ENCODE assay signal across 9 cellular contexts in the genomic region with DNA sequence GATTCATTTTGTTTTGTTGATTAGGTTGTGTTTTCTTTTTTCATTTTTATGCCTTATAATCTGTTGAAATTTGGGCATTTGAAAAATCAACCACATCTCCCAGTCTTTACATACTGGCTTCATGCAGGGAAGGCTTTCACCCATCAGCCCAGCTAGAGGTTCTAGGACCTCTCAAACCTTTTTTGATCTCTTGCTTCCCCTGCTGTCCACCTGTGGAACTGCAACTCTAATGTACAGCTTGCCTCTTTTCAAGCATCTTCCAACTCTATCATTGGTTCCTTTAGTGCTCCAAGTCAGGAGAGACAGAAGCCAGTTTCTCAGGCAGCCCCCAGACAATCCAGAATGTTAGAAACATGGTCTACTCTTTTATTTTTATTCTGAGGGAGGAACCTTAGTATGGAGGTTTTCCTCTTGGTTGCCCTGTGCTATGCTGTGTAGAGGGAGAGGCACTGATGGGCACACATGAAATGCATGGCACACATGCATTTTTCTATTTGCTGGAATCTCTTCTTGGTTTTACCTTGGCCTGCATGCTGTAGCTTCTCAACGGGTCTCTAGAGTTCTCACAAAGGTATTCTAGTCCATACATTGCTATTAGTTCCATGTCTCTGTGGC.
DNase-seq lines count a peak whose midpoint lies in the region; ATAC-seq and TF ChIP-seq lines count a peak whose summit lies in the region.
"Had no signal": no experiment of that assay in that cellular context is flagged by ENCODE, and none has a peak within 500 bp of the region (broad histone marks: within the 10 kb centered on the region; RNA-seq: fewer than 3 reads in every experiment).

No MANE protein-coding gene starts in this region.

- no peak overlapping the region for H3K4me2 ChIP-seq in mammary epithelial cell (ENCODE audit: insufficient read depth, low read depth, low read length)

- CTCF ChIA-PET in mammary epithelial cell (lab: Charles Lee; ENCODE audit: low non-redundant PET) = interaction anchor here (0.6 to 1.0 kb wide), 2 partner anchors 642 to 655 kb away, joined by 3 read pairs; no protein-coding TSS in a partner anchor

- peaks cover 3% of the 10 kb centered on the region for H3K36me3 Mint-ChIP-seq in nephron (ENCODE audit: low read depth)

- whole genome bisulfite sequencing in mammary epithelial cell (ENCODE audit: low coverage, missing lambda C conversion rate) = 23% methylated on average over 1 of the region's 1 CpG

- no peak overlapping the region for H3K4me3 Mint-ChIP-seq in nephron
- H3K4me3 Mint-ChIP-seq: central memory CD8-positive, alpha-beta T cell had no signal

- H3K9me3 Mint-ChIP-seq in nephron = peaks cover 40% of the 10 kb centered on the region

- in situ Hi-C loops in mammary epithelial cell (cut with MboI; ENCODE audit: low sequenced_read_pairs in 2 of 2) = loop anchor here (5.0 to 10.0 kb wide), 2 partner anchors 640 to 647 kb away; no protein-coding TSS in a partner anchor

- no peaks in the 10 kb centered on the region for H3K9me3 ChIP-seq in mammary epithelial cell (replicated peaks; ENCODE audit: insufficient read depth, low read length)

- TF ChIP-seq CTCF in mammary epithelial cell (conservative IDR thresholded peaks at IDR 0.05 in 1 of 2, IDR thresholded peaks at IDR 0.05 in 1 of 2; ENCODE audit: extremely low read depth in 1 of 2, insufficient read depth in 1 of 2, low read depth in 1 of 2, low read length in 2 of 2) (peak; percentile 85 to 94), nephron (IDR thresholded peaks at IDR 0.05; ENCODE audit: unreplicated experiment in 3 of 3) (peak; percentile 30 to 35 (median 30))

- no TSS peak for BruUV-seq in mammary epithelial cell (replicated peaks; lab: Mats Ljungman, UMichigan)

- H3K4me1 ChIP-seq in mammary epithelial cell (ENCODE audit: insufficient read depth, low read length) = no peaks in the 10 kb centered on the region

- no peaks in the 10 kb centered on the region for H4K20me1 ChIP-seq in mammary epithelial cell (ENCODE audit: insufficient read depth, low read length)

- no peak overlapping the region for H3K27ac Mint-ChIP-seq in nephron

- H3K27me3 Mint-ChIP-seq in nephron (ENCODE audit: low read depth) = no peaks in the 10 kb centered on the region
- H3K27me3 Mint-ChIP-seq: central memory CD8-positive, alpha-beta T cell had no signal

- H3K9ac ChIP-seq in mammary epithelial cell (ENCODE audit: insufficient read depth, low read length) = no peak overlapping the region

- H3K4me1 Mint-ChIP-seq in nephron = no peaks in the 10 kb centered on the region
- H3K4me1 Mint-ChIP-seq: central memory CD8-positive, alpha-beta T cell had no signal

- intact Hi-C loops in mammary epithelial cell (cut with micrococcal nuclease) = loop anchor here (1.0 to 5.0 kb wide), 4 partner anchors 40 to 1450 kb away; no protein-coding TSS in a partner anchor

- DNase-seq in SIG-M5 treated with dmso at 0.1 percent for 504 hours (lab: John Stamatoyannopoulos, UW; ENCODE audit: unreplicated experiment) = peak; percentile 6
- DNase-seq in SIG-M5 (lab: John Stamatoyannopoulos, UW) = no peak
- peak; percentile 12 for DNase-seq in NCI-H2081 treated with DMSO at 0.1 percent for 48 hours (lab: John Stamatoyannopoulos, UW)
- peak; percentile 56 for DNase-seq in mammary epithelial cell
- no peak for DNase-seq in anterior cingulate cortex (lab: John Stamatoyannopoulos, UW)
- no peak for DNase-seq in 8988T

- peak; percentile 64 for ATAC-seq in GM21576 (IDR thresholded peaks at IDR 0.05; ENCODE audit: unreplicated experiment)

- H3K36me3 ChIP-seq in mammary epithelial cell (ENCODE audit: insufficient read depth, low read length) = no peaks in the 10 kb centered on the region

- H3K4me3 ChIP-seq in mammary epithelial cell (replicated peaks in 1 of 3; ENCODE audit: insufficient read depth in 1 of 3, low read depth in 2 of 3, low read length in 3 of 3) = no peak overlapping the region

- dilution Hi-C loops in mammary epithelial cell (cut with HindIII; ENCODE audit: low sequenced_read_pairs) = no loop called here

- H3K27ac ChIP-seq in mammary epithelial cell (ENCODE audit: insufficient read depth, low read depth, low read length) = no peak overlapping the region

- H3K27me3 ChIP-seq in mammary epithelial cell (ENCODE audit: insufficient read depth, low read length) = no peaks in the 10 kb centered on the region

- no peaks in the 10 kb centered on the region for H3K79me2 ChIP-seq in mammary epithelial cell (ENCODE audit: insufficient read depth, low read length)

- H2AFZ ChIP-seq in mammary epithelial cell (ENCODE audit: low read depth, low read length) = no peak overlapping the region

Comparison
In these comparisons a context has a peak if more than half of its experiments do, and no peak if none do; other contexts are left out.
1. DNase-seq: peak in SIG-M5 treated with dmso at 0.1 percent for 504 hours (single experiment), NCI-H2081 treated with DMSO at 0.1 percent for 48 hours (single experiment) and mammary epithelial cell (single experiment); none in SIG-M5 (single experiment), anterior cingulate cortex (0 of 58) and 8988T (single experiment).